Comparison of ENCODE assay signal across 11 cellular contexts in the genomic region with DNA sequence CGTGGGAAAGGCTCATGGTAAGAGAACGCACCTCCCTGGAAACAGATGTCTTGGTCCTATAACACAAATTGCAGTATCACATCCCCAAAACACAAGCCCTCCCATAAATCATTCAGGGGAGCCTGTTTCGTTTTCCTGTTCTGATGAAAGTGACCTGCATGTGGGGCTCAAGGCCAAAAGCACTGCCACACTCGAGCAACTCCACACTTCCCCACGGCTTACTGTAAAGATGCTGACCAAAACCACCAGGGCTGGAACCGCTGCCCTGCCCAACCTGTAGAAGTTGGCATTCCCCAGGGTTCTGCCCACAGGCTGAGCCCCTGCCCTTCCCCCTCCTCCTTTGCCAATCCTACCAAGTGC.
DNase-seq lines count a peak whose midpoint lies in the region; ATAC-seq, FAIRE-seq and TF ChIP-seq lines count a peak whose summit lies in the region.
"Had no signal": no experiment of that assay in that cellular context is flagged by ENCODE, and none has a peak within 500 bp of the region (broad histone marks: within the 10 kb centered on the region; RNA-seq: fewer than 3 reads in every experiment).

No MANE protein-coding gene starts in this region.

- no peaks in the 10 kb centered on the region for H4K20me1 ChIP-seq in Karpas-422 (ENCODE audit: insufficient read depth, low read depth, low read length)

- intact Hi-C loops in CD14-positive monocyte (cut with micrococcal nuclease) = no loop called here

- H3K4me3 ChIP-seq in Karpas-422 (ENCODE audit: low read length) (no peak overlapping the region; the same call in 1 of the 2 replicates), gastroesophageal sphincter (no peak overlapping the region)

- TF ChIP-seq CTCF in CD14-positive monocyte (IDR thresholded peaks at IDR 0.05) = no peak
- no peak for TF ChIP-seq CTCF in gastroesophageal sphincter (IDR thresholded peaks at IDR 0.05)

- peaks cover 63% of the 10 kb centered on the region for H3K4me1 Mint-ChIP-seq in CD14-positive monocyte
- H3K4me1 Mint-ChIP-seq: activated T-helper 17 cell treated with anti-CD3 and anti-CD28 coated beads, Interleukin-2, amount 50 U/mL, for 72 hours had no signal

- FAIRE-seq in GM19239 (lab: Jason Lieb, UNC) = peak; percentile 91

- H3K4me2 ChIP-seq in Karpas-422 (ENCODE audit: low read depth, low read length, poor library complexity, severe bottlenecking) = peak overlapping the region; percentile 38

- peak overlapping the region; percentile 22; the same call in 1 of the 2 replicates for H2AFZ ChIP-seq in Karpas-422 (ENCODE audit: low read length)

- H3K36me3 ChIP-seq in Karpas-422 (ENCODE audit: insufficient read depth, low read length) (no peaks in the 10 kb centered on the region), gastroesophageal sphincter (no peaks in the 10 kb centered on the region)

- peaks cover 0 to 3% of the 10 kb centered on the region in 2 donors for H3K36me3 Mint-ChIP-seq in CD14-positive monocyte

- H3K9me2 ChIP-seq in Karpas-422 (replicated peaks; ENCODE audit: insufficient read depth, low read length) = no peaks in the 10 kb centered on the region

- H3K9me3 Mint-ChIP-seq in CD14-positive monocyte = peaks cover 0 to 7% (median 4%) of the 10 kb centered on the region in 7 donors
- H3K9me3 Mint-ChIP-seq: activated T-helper 17 cell treated with anti-CD3 and anti-CD28 coated beads, Interleukin-2, amount 50 U/mL, for 72 hours had no signal

- H3K4me1 ChIP-seq in Karpas-422 (ENCODE audit: low read length) (peaks cover 33% of the 10 kb centered on the region), gastroesophageal sphincter (no peaks in the 10 kb centered on the region)

- H3K27me3 Mint-ChIP-seq in CD14-positive monocyte (ENCODE audit: low read depth in 3 of 3) = peaks cover 0 to 8% (median 3%) of the 10 kb centered on the region in 3 donors

- DNase-seq in CD14-positive monocyte (ENCODE audit: low spot score) (no peak), GM19239 (ENCODE audit: insufficient read length, low spot score) (peak; percentile 42), Karpas-422 (peak; percentile 75), SIG-M5 treated with dmso at 0.1 percent for 504 hours (lab: John Stamatoyannopoulos, UW; ENCODE audit: unreplicated experiment) (no peak), putamen (ENCODE audit: low spot score) (no peak), HT-29 (ENCODE audit: low spot score) (no peak)
- DNase-seq: cerebellar nuclear complex; stimulated activated naive CD4-positive, alpha-beta T cell had no signal

- ATAC-seq in HG02798 (IDR thresholded peaks at IDR 0.05; ENCODE audit: poor library complexity, unreplicated experiment) (peak; percentile 61), gastroesophageal sphincter (no peak)
- ATAC-seq: activated T-helper 17 cell treated with anti-CD3 and anti-CD28 coated beads, Interleukin-2, amount 50 U/mL, for 72 hours had no signal

- peak overlapping the region; percentile 36 for H3K9ac ChIP-seq in Karpas-422 (ENCODE audit: low read length)

- peak overlapping the region in 4 of 7 donors; percentile 30 to 62 (median 56) for H3K27ac Mint-ChIP-seq in CD14-positive monocyte
- H3K27ac Mint-ChIP-seq: activated T-helper 17 cell treated with anti-CD3 and anti-CD28 coated beads, Interleukin-2, amount 50 U/mL, for 72 hours had no signal

- H3K9me3 ChIP-seq in Karpas-422 (ENCODE audit: low read length) (no peaks in the 10 kb centered on the region), gastroesophageal sphincter (no peaks in the 10 kb centered on the region)

- H3K27me3 ChIP-seq in Karpas-422 (ENCODE audit: low read length) (no peaks in the 10 kb centered on the region), gastroesophageal sphincter (peaks cover 16% of the 10 kb centered on the region)

- H3K79me2 ChIP-seq in Karpas-422 (ENCODE audit: low read length) = no peaks in the 10 kb centered on the region

- no peak overlapping the region for H3K4me3 Mint-ChIP-seq in CD14-positive monocyte
- H3K4me3 Mint-ChIP-seq: activated T-helper 17 cell treated with anti-CD3 and anti-CD28 coated beads, Interleukin-2, amount 50 U/mL, for 72 hours had no signal

- TF ChIP-seq EP300 in gastroesophageal sphincter (IDR thresholded peaks at IDR 0.05) = no peak

- TF ChIP-seq POLR2A in gastroesophageal sphincter (IDR thresholded peaks at IDR 0.05) = no peak

- WGBS in gastroesophageal sphincter (ENCODE audit: low coverage in 1 of 2), 2 donors = 50 to 85% methylated on average over 2 to 5 of the region's 6 CpGs

- H3K27ac ChIP-seq in Karpas-422 (ENCODE audit: low read length) (peak overlapping the region; percentile 42), gastroesophageal sphincter (no peak overlapping the region)

Comparison
In these comparisons a context has a peak if more than half of its experiments do, and no peak if none do; other contexts are left out.
1. DNase-seq: peak in GM19239 (single experiment) and Karpas-422 (single experiment); none in CD14-positive monocyte (single experiment), SIG-M5 treated with dmso at 0.1 percent for 504 hours (single experiment), putamen (single experiment) and HT-29 (single experiment).